16 cellular contexts compared by ENCODE assay signal in genomic region chr10:71755179-71755879, GRCh38. TPM values are rescaled to one million over a fixed set of nuclear protein-coding genes. Genes with fewer than 3 reads are reported as not detected.
DNase-seq lines count a peak whose midpoint lies in the region; ATAC-seq and TF ChIP-seq lines count a peak whose summit lies in the region.
"Had no signal": no experiment of that assay in that cellular context is flagged by ENCODE, and none has a peak within 500 bp of the region (broad histone marks: within the 10 kb centered on the region; RNA-seq: fewer than 3 reads in every experiment).

No MANE protein-coding gene starts in this region.

- BruUV-seq in MCF 10A (replicated peaks; lab: Mats Ljungman, UMichigan): no TSS peak

- CTCF ChIA-PET in MCF 10A (lab: Yijun Ruan, JAX): no interaction called here

- H3K4me3 Mint-ChIP-seq in MCF 10A (ENCODE audit: unreplicated experiment): no peak overlapping the region
- H3K4me3 Mint-ChIP-seq in activated T-helper 17 cell treated with anti-CD3 and anti-CD28 coated beads, Interleukin-2, amount 50 U/mL, for 72 hours: peak overlapping the region; percentile 40
- H3K4me3 Mint-ChIP-seq: neural progenitor cell had no signal

- H3K36me3 ChIP-seq in breast epithelium (no peaks in the 10 kb centered on the region), transverse colon (peaks cover 0 to 6% (median 0%) of the 10 kb centered on the region in 4 donors)
- H3K36me3 ChIP-seq: neural progenitor cell had no signal

- in situ Hi-C loops in transverse colon (cut with MboI; ENCODE audit: low pct_ligation_motif_present in 1 of 4, low pct_unique_long_range_greater_than_20kb in 1 of 4, low sequenced_read_pairs in 3 of 4): no loop called here

- 93% methylated on average over 16 of the region's 16 CpGs; no CpG with 5 or more reads in 1 of the 2 donors for WGBS in transverse colon (ENCODE audit: low coverage in 1 of 2), 2 donors

- POLR2A ChIA-PET in MCF 10A (lab: Yijun Ruan, JAX): no interaction called here

- H3K9me3 ChIP-seq in breast epithelium (no peaks in the 10 kb centered on the region), transverse colon (no peaks in the 10 kb centered on the region)
- H3K9me3 ChIP-seq: sigmoid colon had no signal

- H3K4me3 ChIP-seq in breast epithelium (no peak overlapping the region), transverse colon (no peak overlapping the region)
- H3K4me3 ChIP-seq: neural progenitor cell, sigmoid colon had no signal

- peaks cover 8 to 14% of the 10 kb centered on the region in 2 donors for H3K4me1 ChIP-seq in breast epithelium
- peaks cover 20 to 63% (median 24%) of the 10 kb centered on the region in 4 donors for H3K4me1 ChIP-seq in transverse colon

- ATAC-seq in activated T-helper 17 cell treated with anti-CD3 and anti-CD28 coated beads, Interleukin-2, amount 50 U/mL, for 72 hours (replicated peaks): no peak

- no peak overlapping the region for H3K27ac Mint-ChIP-seq in MCF 10A (ENCODE audit: low read depth, unreplicated experiment)
- peak overlapping the region; percentile 94 for H3K27ac Mint-ChIP-seq in activated T-helper 17 cell treated with anti-CD3 and anti-CD28 coated beads, Interleukin-2, amount 50 U/mL, for 72 hours

- TF ChIP-seq EP300 in transverse colon (IDR thresholded peaks at IDR 0.05; ENCODE audit: low read depth): no peak

- DNase-seq in breast epithelium (ENCODE audit: low spot score in 2 of 2) (no peak), MCF 10A (ENCODE audit: unreplicated experiment) (no peak), left kidney (ENCODE audit: low read depth, low spot score) (peak; percentile 86), transverse colon (no peak), NCI-H1092 treated with DMSO at 0.1 percent for 48 hours (lab: John Stamatoyannopoulos, UW) (no peak), cerebellum (ENCODE audit: low spot score) (no peak)
- DNase-seq in stimulated activated CD4-positive, alpha-beta T cell treated with anti-CD3 and anti-CD28 coated beads, Interleukin-2, amount 100 ng/mL, for 48 hours: no peak
- DNase-seq: activated CD4-positive, alpha-beta T cell treated with anti-CD3 and anti-CD28 coated beads, Interleukin-2, amount 50 U/mL, for 1 hour; activated effector memory CD4-positive, alpha-beta T cell treated with anti-CD3 and anti-CD28 coated beads, Interleukin-2, amount 50 U/mL, for 16 hours; central memory CD4-positive, alpha-beta T cell; NCI-H2029 treated with DMSO at 0.1 percent for 48 hours; NCI-H526 treated with DMSO at 0.1 percent for 48 hours; sigmoid colon had no signal

- no peak for TF ChIP-seq POLR2A in breast epithelium (IDR thresholded peaks at IDR 0.05)
- no peak for TF ChIP-seq POLR2A in transverse colon (IDR thresholded peaks at IDR 0.05)

- H3K27me3 Mint-ChIP-seq in MCF 10A (ENCODE audit: insufficient read depth, unreplicated experiment): no peaks in the 10 kb centered on the region
- no peaks in the 10 kb centered on the region for H3K27me3 Mint-ChIP-seq in activated T-helper 17 cell treated with anti-CD3 and anti-CD28 coated beads, Interleukin-2, amount 50 U/mL, for 72 hours

- no peaks in the 10 kb centered on the region for H3K9me3 Mint-ChIP-seq in MCF 10A (ENCODE audit: unreplicated experiment)
- no peaks in the 10 kb centered on the region for H3K9me3 Mint-ChIP-seq in activated T-helper 17 cell treated with anti-CD3 and anti-CD28 coated beads, Interleukin-2, amount 50 U/mL, for 72 hours
- H3K9me3 Mint-ChIP-seq: neural progenitor cell had no signal

- H3K36me3 Mint-ChIP-seq in MCF 10A (ENCODE audit: insufficient read depth, unreplicated experiment): no peaks in the 10 kb centered on the region
- peaks cover 97% of the 10 kb centered on the region for H3K36me3 Mint-ChIP-seq in activated T-helper 17 cell treated with anti-CD3 and anti-CD28 coated beads, Interleukin-2, amount 50 U/mL, for 72 hours (ENCODE audit: low read depth)
- H3K36me3 Mint-ChIP-seq: neural progenitor cell had no signal

- no peaks in the 10 kb centered on the region for H3K27me3 ChIP-seq in breast epithelium
- H3K27me3 ChIP-seq in transverse colon: no peaks in the 10 kb centered on the region
- H3K27me3 ChIP-seq: neural progenitor cell, sigmoid colon had no signal

- intact Hi-C loops in breast epithelium (cut with DNase I; ENCODE audit: low total_unique reads): no loop called here
- intact Hi-C loops in MCF 10A (cut with micrococcal nuclease): no loop called here
- intact Hi-C loops in transverse colon (cut with DNase I; ENCODE audit: low total_unique reads): no loop called here

- TF ChIP-seq CTCF in breast epithelium (IDR thresholded peaks at IDR 0.05): no peak
- TF ChIP-seq CTCF in MCF 10A (IDR thresholded peaks at IDR 0.05; ENCODE audit: unreplicated experiment): no peak
- no peak for TF ChIP-seq CTCF in transverse colon (IDR thresholded peaks at IDR 0.05)

- H3K27ac ChIP-seq in breast epithelium (peak overlapping the region; percentile 45 to 89), transverse colon (peak overlapping the region; percentile 56 to 84 (median 78))
- H3K27ac ChIP-seq: neural progenitor cell had no signal

- peaks cover 2% of the 10 kb centered on the region for H3K4me1 Mint-ChIP-seq in MCF 10A (ENCODE audit: insufficient read depth, unreplicated experiment)
- H3K4me1 Mint-ChIP-seq in activated T-helper 17 cell treated with anti-CD3 and anti-CD28 coated beads, Interleukin-2, amount 50 U/mL, for 72 hours: peaks cover 59% of the 10 kb centered on the region

RNA-seq across cellular contexts. Expression of gene VSIR, which starts 18.0 kb away (rescaled TPM):
- total RNA-seq in breast epithelium (10 to 100 TPM; 33.4 to 58.7 (median 34.7) TPM), MCF 10A (2022) (3.6 and 7.0 TPM in 2 replicates), transverse colon (10 to 100 TPM; 54.3 to 77.0 (median 61.6) TPM), cerebellum (4.7 TPM)
- total RNA-seq in activated T-helper 17 cell treated with anti-CD3 and anti-CD28 coated beads, Interleukin-2, amount 50 U/mL, for 72 hours: 100 to 1,000 TPM in 1 of 2 donors, 10 to 100 TPM in 1; 27.9 to 125 TPM

RNA-seq across cellular contexts. Expression of gene C10orf105, which starts 35.8 kb away (rescaled TPM):
- total RNA-seq in breast epithelium: under 1 TPM in 2 of 3 donors, not detected in 1; under 0.01 to 0.29 TPM
- not detected in 2 replicates for total RNA-seq in MCF 10A (2022)
- 1 to 10 TPM in 1 of 2 donors, under 1 TPM in 1; 0.04 to 1.0 TPM for total RNA-seq in activated T-helper 17 cell treated with anti-CD3 and anti-CD28 coated beads, Interleukin-2, amount 50 U/mL, for 72 hours
- total RNA-seq in transverse colon: under 1 TPM in 1 of 4 donors, not detected in 3; 0.16 TPM
- total RNA-seq in cerebellum: 1.00 TPM
- total RNA-seq: epithelial cell of proximal tubule had no signal
